In genomic region chr15:62594017-62594416, GRCh38 we compare ENCODE assay signal across 32 cellular contexts.
DNase-seq lines count a peak whose midpoint lies in the region; ATAC-seq, FAIRE-seq and TF ChIP-seq lines count a peak whose summit lies in the region.
"Had no signal": no experiment of that assay in that cellular context is flagged by ENCODE, and none has a peak within 500 bp of the region (broad histone marks: within the 10 kb centered on the region; RNA-seq: fewer than 3 reads in every experiment).

No MANE protein-coding gene starts in this region.

- H2AFZ ChIP-seq in PC-3 (ENCODE audit: low read length) (no peak overlapping the region), HepG2 (ENCODE audit: low read length) (no peak overlapping the region)
- H2AFZ ChIP-seq: parathyroid adenoma had no signal

- no peak for TF ChIP-seq POLR2A in HepG2 (IDR thresholded peaks at IDR 0.05; ENCODE audit: insufficient read depth in 1 of 2, low read depth in 2 of 2, low read length in 2 of 2)

- H3K36me3 Mint-ChIP-seq in endothelial cell (ENCODE audit: low read depth, unreplicated experiment) = no peaks in the 10 kb centered on the region

- peaks cover 5% of the 10 kb centered on the region for H3K27me3 Mint-ChIP-seq in endothelial cell (ENCODE audit: unreplicated experiment)

- intact Hi-C loops in PC-3 (cut with micrococcal nuclease) (no loop called here), HepG2 (cut with micrococcal nuclease; ENCODE audit: unreplicated experiment) (no loop called here)

- H4K20me1 ChIP-seq in PC-3 (ENCODE audit: low read length) (no peaks in the 10 kb centered on the region), HepG2 (ENCODE audit: insufficient read depth, low read length) (no peaks in the 10 kb centered on the region)
- H4K20me1 ChIP-seq: BLaER1 treated with 17β-estradiol and CSF1 and Interleukin-3, amounts not matched to agents 10 nM and 100 nM had no signal

- POLR2A ChIA-PET in PC-3 (lab: Charles Lee; ENCODE audit: unreplicated experiment) (no interaction called here), HepG2 (lab: Yijun Ruan, JAX) (no interaction called here)

- BruUV-seq in PC-3 (replicated peaks; lab: Mats Ljungman, UMichigan) = no TSS peak
- no TSS peak for BruUV-seq in HepG2 (replicated peaks; lab: Mats Ljungman, UMichigan)

- peaks cover 21% of the 10 kb centered on the region for H3K4me1 Mint-ChIP-seq in endothelial cell (ENCODE audit: unreplicated experiment)
- H3K4me1 Mint-ChIP-seq: T-helper 17 cell had no signal

- TF ChIP-seq EP300 in HepG2 (IDR thresholded peaks at IDR 0.05; ENCODE audit: low read depth in 2 of 2, low read length in 2 of 2) (no peak), HepG2 (CRISPR knock-in tag; IDR thresholded peaks at IDR 0.05; ENCODE audit: borderline replicate concordance) (no peak)

- H3K9me3 Mint-ChIP-seq in endothelial cell (ENCODE audit: unreplicated experiment) = no peaks in the 10 kb centered on the region

- H3K9me2 ChIP-seq in PC-3 (replicated peaks; ENCODE audit: low read length) = no peaks in the 10 kb centered on the region

- H3K27ac ChIP-seq in PC-3 (ENCODE audit: low read length) = no peak overlapping the region
- H3K27ac ChIP-seq in HepG2 (ENCODE audit: extremely low read length, insufficient read depth, low read length) = no peak overlapping the region
- H3K27ac ChIP-seq: adrenal gland; BLaER1 treated with 17β-estradiol and CSF1 and Interleukin-3, amounts not matched to agents 10 nM and 100 nM; brain microvascular endothelial cell; parathyroid adenoma; SK-N-MC had no signal

- H3K79me2 ChIP-seq in PC-3 (ENCODE audit: low read length) = no peaks in the 10 kb centered on the region
- no peaks in the 10 kb centered on the region for H3K79me2 ChIP-seq in HepG2 (ENCODE audit: insufficient read depth, low read length)
- H3K79me2 ChIP-seq: parathyroid adenoma had no signal

- H3F3A ChIP-seq in PC-3 (ENCODE audit: low read length, unreplicated experiment) = no peaks in the 10 kb centered on the region

- WGBS in HepG2 (ENCODE audit: low lambda C conversion rate) = 75% methylated on average over 3 of the region's 3 CpGs

- H3K9me3 ChIP-seq in PC-3 (ENCODE audit: low read length) (no peaks in the 10 kb centered on the region), HepG2 (ENCODE audit: low read length) (no peaks in the 10 kb centered on the region)
- H3K9me3 ChIP-seq: adrenal gland; BLaER1 treated with 17β-estradiol and CSF1 and Interleukin-3, amounts not matched to agents 10 nM and 100 nM had no signal

- DNase-seq in Caki2 (ENCODE audit: low read depth) (peak; percentile 74), LNCaP clone FGC (ENCODE audit: low read depth) (peak; percentile 51), PC-3 (peak; percentile 74), HepG2 (ENCODE audit: low spot score) (no peak), NCI-H146 (lab: John Stamatoyannopoulos, UW) (no peak), hepatic stellate cell (ENCODE audit: low spot score) (no peak), endothelial cell (ENCODE audit: low spot score) (no peak)
- DNase-seq: activated CD8-positive, alpha-beta memory T cell treated with anti-CD3 and anti-CD28 coated beads for 24 hours; activated gamma-delta T cell; activated T-cell treated with anti-CD3 and anti-CD28 coated beads, Interleukin-2, amount 50 U/mL, for 1 hour; adrenal gland; brain microvascular endothelial cell; effector CD8-positive, alpha-beta T cell; foreskin melanocyte; GDM1; GOT3; islet precursor cell; Kasumi-1; NCI-H1105; NCI-H2081 treated with DMSO at 0.1 percent for 48 hours; NCI-H524; right cardiac atrium; stimulated activated CD4-positive, alpha-beta T cell treated with anti-CD3 and anti-CD28 coated beads, Interleukin-12 subunit alpha, Interleukin-12 subunit beta, amount 100 ng/mL, for 4 hours; stimulated activated CD4-positive, alpha-beta T cell treated with anti-CD3 and anti-CD28 coated beads, Interleukin-4, amount 100 ng/mL, for 24 hours; stimulated activated naive CD4-positive, alpha-beta T cell; T-helper 17 cell had no signal

- H3K9ac ChIP-seq in PC-3 (ENCODE audit: low read length) = no peak overlapping the region
- no peak overlapping the region for H3K9ac ChIP-seq in HepG2 (ENCODE audit: insufficient read depth, low read depth, low read length)
- H3K9ac ChIP-seq: BLaER1 treated with 17β-estradiol and CSF1 and Interleukin-3, amounts not matched to agents 10 nM and 100 nM; parathyroid adenoma had no signal

- CTCF ChIA-PET in PC-3 (lab: Charles Lee) = no interaction called here
- CTCF ChIA-PET in HepG2 (lab: Yijun Ruan, JAX; ENCODE audit: low intra/inter-chr PET ratio, low total read pairs) = no interaction called here

- no peak overlapping the region for H3K4me3 ChIP-seq in LNCaP clone FGC (ENCODE audit: low read depth, low read length)
- no peak overlapping the region for H3K4me3 ChIP-seq in PC-3 (ENCODE audit: low read length)
- H3K4me3 ChIP-seq in HepG2 (replicated peaks in 1 of 3; ENCODE audit: insufficient read depth in 1 of 3, low read depth in 2 of 3, low read length in 3 of 3) = no peak overlapping the region
- H3K4me3 ChIP-seq: adrenal gland; BLaER1 treated with 17β-estradiol and CSF1 and Interleukin-3, amounts not matched to agents 10 nM and 100 nM; SK-N-MC had no signal

- ATAC-seq in PC-3 (peak; percentile 94), HepG2 (peak; percentile 72), HG03460 (IDR thresholded peaks at IDR 0.05; ENCODE audit: unreplicated experiment) (no peak)
- ATAC-seq: esophagus mucosa, right cardiac atrium, T-helper 17 cell had no signal

- H3K4me1 ChIP-seq in PC-3 (ENCODE audit: insufficient read depth, low read length) = peaks cover 27% of the 10 kb centered on the region
- H3K4me1 ChIP-seq in HepG2 (ENCODE audit: insufficient read depth, low read length) = peaks cover 35% of the 10 kb centered on the region
- H3K4me1 ChIP-seq: adrenal gland, parathyroid adenoma had no signal

- H3K27ac Mint-ChIP-seq in endothelial cell (ENCODE audit: unreplicated experiment) = no peak overlapping the region
- H3K27ac Mint-ChIP-seq: T-helper 17 cell had no signal

- H3K4me3 Mint-ChIP-seq in endothelial cell (ENCODE audit: unreplicated experiment) = no peak overlapping the region
- H3K4me3 Mint-ChIP-seq: neural crest cell, T-helper 17 cell had no signal

- H3K36me3 ChIP-seq in PC-3 (ENCODE audit: low read depth, low read length) (no peaks in the 10 kb centered on the region), HepG2 (replicated peaks in 1 of 2; ENCODE audit: control insufficient read depth in 1 of 2, insufficient read depth in 2 of 2, low read length in 2 of 2) (no peaks in the 10 kb centered on the region)
- H3K36me3 ChIP-seq: adrenal gland; BLaER1 treated with 17β-estradiol and CSF1 and Interleukin-3, amounts not matched to agents 10 nM and 100 nM; brain microvascular endothelial cell had no signal

- 0 out of 2 replicates have a peak overlapping the region, but pooled peaks have one; percentile 14 for H3K4me2 ChIP-seq in PC-3 (ENCODE audit: low read length)
- H3K4me2 ChIP-seq in HepG2 (ENCODE audit: low read depth, low read length) = no peak overlapping the region
- H3K4me2 ChIP-seq: BLaER1 treated with 17β-estradiol and CSF1 and Interleukin-3, amounts not matched to agents 10 nM and 100 nM had no signal

- FAIRE-seq in HepG2 (lab: Jason Lieb, UNC) = no peak

- TF ChIP-seq CTCF in LNCaP clone FGC (IDR thresholded peaks at IDR 0.05; ENCODE audit: control insufficient read depth, extremely low read depth, insufficient read depth) (no peak), PC-3 (conservative IDR thresholded peaks at IDR 0.05; ENCODE audit: low read depth, low read length) (no peak), HepG2 (CRISPR knock-in tag; IDR thresholded peaks at IDR 0.05) (no peak), endothelial cell (IDR thresholded peaks at IDR 0.05; ENCODE audit: unreplicated experiment) (no peak)

- H3K27me3 ChIP-seq in PC-3 (ENCODE audit: low read length) (no peaks in the 10 kb centered on the region), HepG2 (ENCODE audit: control insufficient read depth in 1 of 2, insufficient read depth in 2 of 2, low read length in 2 of 2) (no peaks in the 10 kb centered on the region)
- H3K27me3 ChIP-seq: adrenal gland; BLaER1 treated with 17β-estradiol and CSF1 and Interleukin-3, amounts not matched to agents 10 nM and 100 nM; brain microvascular endothelial cell had no signal

- no peak for TF ChIP-seq RAD21 in HepG2 (CRISPR knock-in tag; IDR thresholded peaks at IDR 0.05)

- in situ Hi-C loops in Caki2 (cut with HindIII; ENCODE audit: low pct_unique_long_range_greater_than_20kb, low sequenced_read_pairs) (no loop called here), HepG2 (cut with HindIII; ENCODE audit: extremely low pct_ligation_motif_present, low pct_unique_long_range_greater_than_20kb) (no loop called here)

TF ChIP-seq in HepG2, 621 proteins besides CTCF, POLR2A, EP300 and RAD21 (continues in another document):
- TF ChIP-seq NFYB (CRISPR knock-in tag; IDR thresholded peaks at IDR 0.05) = no peak
- TF ChIP-seq SOX6 (IDR thresholded peaks at IDR 0.05) = no peak
- 0 out of 2 replicates have a peak, but pooled peaks have one; percentile 16 for TF ChIP-seq SOX6 (CRISPR knock-in tag; IDR thresholded peaks at IDR 0.05)
- TF ChIP-seq SOX13 (IDR thresholded peaks at IDR 0.05) = no peak
- TF ChIP-seq SOX13 (CRISPR knock-in tag; conservative IDR thresholded peaks at IDR 0.05 in 1 of 2, IDR thresholded peaks at IDR 0.05 in 1 of 2) = peak in 1 of 2 experiments; percentile 24; a peak in 1 of 4 replicates
- TF ChIP-seq PHB2 (IDR thresholded peaks at IDR 0.05; ENCODE audit: partially characterized antibody) = no peak
- TF ChIP-seq ZFYVE20 (CRISPR knock-in tag; IDR thresholded peaks at IDR 0.05; ENCODE audit: borderline replicate concordance, low read depth) = no peak
- TF ChIP-seq TFE3 (CRISPR knock-in tag; IDR thresholded peaks at IDR 0.05) = no peak
- TF ChIP-seq ELF3 (CRISPR knock-in tag; IDR thresholded peaks at IDR 0.05) = no peak
- TF ChIP-seq SALL1 (CRISPR knock-in tag; IDR thresholded peaks at IDR 0.05) = no peak

Comparison
In these comparisons a context has a peak if more than half of its experiments do, and no peak if none do; other contexts are left out.
1. DNase-seq: peak in Caki2 (single experiment), LNCaP clone FGC (single experiment) and PC-3 (single experiment); none in HepG2 (single experiment), NCI-H146 (single experiment), hepatic stellate cell (single experiment) and endothelial cell (single experiment).